Comparison of ENCODE assay signal across 6 cellular contexts in genomic region chr20:53566623-53567022, GRCh38. TPM values are rescaled to one million over a fixed set of nuclear protein-coding genes. Genes with fewer than 3 reads are reported as not detected.
DNase-seq lines count a peak whose midpoint lies in the region; ATAC-seq and TF ChIP-seq lines count a peak whose summit lies in the region.
"Not testable (repeated sequence)": the region's sequence is repeated elsewhere in the genome, so short reads cannot be mapped to it uniquely, and the experiment has no call there.

No MANE protein-coding gene starts in this region.

- not testable (repeated sequence) for H3T11ph ChIP-seq in H9 (ENCODE audit: low read length)

- H3K27me3 ChIP-seq in H9 (ENCODE audit: insufficient read depth, low read length); vagina: not testable (repeated sequence)

- H3K4ac ChIP-seq in H9 (ENCODE audit: low read depth, low read length): not testable (repeated sequence)

- not testable (repeated sequence) for H3K9me3 Mint-ChIP-seq in H9; central memory CD8-positive, alpha-beta T cell

- not testable (repeated sequence) for H3K23ac ChIP-seq in H9 (ENCODE audit: insufficient read length, low read depth, low read length)

- TF ChIP-seq CTCF in H9 (conservative IDR thresholded peaks at IDR 0.05); vagina (IDR thresholded peaks at IDR 0.05): not testable (repeated sequence)

- not testable (repeated sequence) for H3K27ac ChIP-seq in H9 (ENCODE audit: insufficient read length, low read depth, low read length); vagina

- H3K23me2 ChIP-seq in H9 (ENCODE audit: insufficient read length, low read depth, low read length, poor library complexity, severe bottlenecking): not testable (repeated sequence)

- not testable (repeated sequence) for H2BK120ac ChIP-seq in H9 (ENCODE audit: low read depth, low read length, poor library complexity, severe bottlenecking)

- H3K4me1 ChIP-seq in H9 (ENCODE audit: insufficient read depth, low read length); vagina: not testable (repeated sequence)

- not testable (repeated sequence) for H3K18ac ChIP-seq in H9 (ENCODE audit: insufficient read length, low read depth, low read length)

- H3K79me2 ChIP-seq in H9 (ENCODE audit: insufficient read depth, low read length): not testable (repeated sequence)

- H3K4me1 Mint-ChIP-seq in H9: not testable (repeated sequence)
- peaks cover 23% of the 10 kb centered on the region for H3K4me1 Mint-ChIP-seq in central memory CD8-positive, alpha-beta T cell

- H3K56ac ChIP-seq in H9 (ENCODE audit: insufficient read length, low read depth, low read length): not testable (repeated sequence)

- not testable (repeated sequence) for H3K4me3 ChIP-seq in vagina

- not testable (repeated sequence) for H3K79me1 ChIP-seq in H9 (ENCODE audit: insufficient read depth, low read depth, low read length, poor library complexity, severe bottlenecking)

- not testable (repeated sequence) for H3K9ac ChIP-seq in H9 (ENCODE audit: extremely low read depth, insufficient read length, low read length)

- H2BK5ac ChIP-seq in H9 (ENCODE audit: insufficient read length, low read length): not testable (repeated sequence)

- H3K4me2 ChIP-seq in H9 (ENCODE audit: insufficient read depth, insufficient read length, low read length): not testable (repeated sequence)

- WGBS in H9 (ENCODE audit: extremely low coverage, insufficient read length, low lambda C conversion rate): no CpG with 5 or more reads among the region's 9 CpGs

- H2BK12ac ChIP-seq in H9 (ENCODE audit: insufficient read length, low read depth, low read length): not testable (repeated sequence)

- H2AK5ac ChIP-seq in H9 (ENCODE audit: insufficient read length, low read length): not testable (repeated sequence)

- H3K14ac ChIP-seq in H9 (ENCODE audit: insufficient read depth, low read length): not testable (repeated sequence)

- H3K36me3 ChIP-seq in vagina: peaks cover 0 to 52% of the 10 kb centered on the region in 2 donors

- H3K27me3 Mint-ChIP-seq in H9 (ENCODE audit: low read depth); central memory CD8-positive, alpha-beta T cell: not testable (repeated sequence)

- H2BK15ac ChIP-seq in H9 (ENCODE audit: low read depth, low read length): not testable (repeated sequence)

- not testable (repeated sequence) for H2BK20ac ChIP-seq in H9 (ENCODE audit: low read depth, low read length, poor library complexity, severe bottlenecking)

- H4K5ac ChIP-seq in H9 (ENCODE audit: insufficient read length, low read depth, low read length): not testable (repeated sequence)

- H3K4me3 Mint-ChIP-seq in H9; central memory CD8-positive, alpha-beta T cell: not testable (repeated sequence)

- intact Hi-C loops in vagina (cut with DNase I): not testable (repeated sequence)

- ATAC-seq in central memory CD8-positive, alpha-beta T cell (replicated peaks; ENCODE audit: extremely low read depth, poor library complexity, severe bottlenecking); left lobe of liver: not testable (repeated sequence)

- not testable (repeated sequence) for H3K9me3 ChIP-seq in H9 (ENCODE audit: control insufficient read depth, low read depth, low read length); vagina

- not testable (repeated sequence) for H2AFZ ChIP-seq in H9 (ENCODE audit: low read length)

- peaks cover 44 to 70% (median 65%) of the 10 kb centered on the region in 3 experiments for H3K36me3 Mint-ChIP-seq in H9 (ENCODE audit: insufficient read depth in 1 of 3, low read depth in 3 of 3)
- peaks cover 71% of the 10 kb centered on the region for H3K36me3 Mint-ChIP-seq in central memory CD8-positive, alpha-beta T cell (ENCODE audit: insufficient read depth)

- not testable (repeated sequence) for H4K91ac ChIP-seq in H9 (ENCODE audit: insufficient read length, low read depth, low read length)

- not testable (repeated sequence) for H4K20me1 ChIP-seq in H9 (ENCODE audit: control insufficient read depth, insufficient read depth, insufficient read length)

- not testable (repeated sequence) for H4K8ac ChIP-seq in H9 (replicated peaks; ENCODE audit: insufficient read length, low read depth, low read length)

- DNase-seq in H9: peak; percentile 3
- peak; percentile 32 for DNase-seq in activated CD8-positive, alpha-beta memory T cell treated with anti-CD3 and anti-CD28 coated beads, Interleukin-2, amount 50 U/mL, for 48 hours
- not testable (repeated sequence) for DNase-seq in central memory CD8-positive, alpha-beta T cell (ENCODE audit: low spot score in 2 of 2)
- DNase-seq in left lobe of liver (ENCODE audit: low spot score): peak; percentile 18
- peak; percentile 11 for DNase-seq in stimulated activated CD8-positive, alpha-beta memory T cell treated with anti-CD3 and anti-CD28 coated beads, Interleukin-4, amount 100 ng/mL, for 48 hours
- DNase-seq in vagina (ENCODE audit: extremely low spot score in 2 of 2): peak; percentile 3 to 40

- not testable (repeated sequence) for H3K27ac Mint-ChIP-seq in H9
- H3K27ac Mint-ChIP-seq in central memory CD8-positive, alpha-beta T cell (ENCODE audit: low read depth): peak overlapping the region; percentile 32

- TF ChIP-seq POLR2A in vagina (IDR thresholded peaks at IDR 0.05): not testable (repeated sequence)

RNA-seq across cellular contexts. Expression of gene ZNF217, which starts 27.0 kb away (rescaled TPM):
- total RNA-seq in H9 (2021): 79.2 and 82.8 TPM in 2 replicates
- total RNA-seq in left lobe of liver: 11.1 TPM
- total RNA-seq in vagina: 30.4 TPM
